ENCODE assay signal across 13 cellular contexts in genomic region chr7:21028186-21028989, GRCh38.
DNase-seq lines count a peak whose midpoint lies in the region; ATAC-seq and TF ChIP-seq lines count a peak whose summit lies in the region.
"Had no signal": no experiment of that assay in that cellular context is flagged by ENCODE, and none has a peak within 500 bp of the region (broad histone marks: within the 10 kb centered on the region; RNA-seq: fewer than 3 reads in every experiment).

No MANE protein-coding gene starts in this region.

- H3K27me3 Mint-ChIP-seq in endodermal cell (ENCODE audit: insufficient read depth) (peaks cover 5% of the 10 kb centered on the region), endothelial cell (ENCODE audit: unreplicated experiment) (no peaks in the 10 kb centered on the region)

- no peaks in the 10 kb centered on the region for H3K27me3 ChIP-seq in endodermal cell (ENCODE audit: control insufficient read depth, insufficient read depth, low read length, poor library complexity, severe bottlenecking)
- no peaks in the 10 kb centered on the region for H3K27me3 ChIP-seq in upper lobe of right lung

- H3K4me1 Mint-ChIP-seq in endodermal cell (peaks cover 25% of the 10 kb centered on the region), endothelial cell (ENCODE audit: unreplicated experiment) (no peaks in the 10 kb centered on the region)

- no peak overlapping the region for H3K27ac Mint-ChIP-seq in endodermal cell
- no peak overlapping the region for H3K27ac Mint-ChIP-seq in endothelial cell (ENCODE audit: unreplicated experiment)
- H3K27ac Mint-ChIP-seq: activated naive CD4-positive, alpha-beta T cell treated with anti-CD3 and anti-CD28 coated beads for 36 hours had no signal

- H3K36me3 ChIP-seq in endodermal cell (ENCODE audit: control insufficient read depth, insufficient read depth, low read length): no peaks in the 10 kb centered on the region
- no peaks in the 10 kb centered on the region for H3K36me3 ChIP-seq in upper lobe of right lung

- no peak overlapping the region for H3K4me3 ChIP-seq in endodermal cell (ENCODE audit: low read length)
- no peak overlapping the region for H3K4me3 ChIP-seq in upper lobe of right lung

- no peak overlapping the region for H3K4me3 Mint-ChIP-seq in endodermal cell
- H3K4me3 Mint-ChIP-seq in endothelial cell (ENCODE audit: unreplicated experiment): no peak overlapping the region
- H3K4me3 Mint-ChIP-seq: activated naive CD4-positive, alpha-beta T cell treated with anti-CD3 and anti-CD28 coated beads for 36 hours had no signal

- TF ChIP-seq CTCF in endodermal cell (conservative IDR thresholded peaks at IDR 0.05) (no peak), upper lobe of right lung (IDR thresholded peaks at IDR 0.05) (no peak), endothelial cell (IDR thresholded peaks at IDR 0.05; ENCODE audit: unreplicated experiment) (no peak)

- peak overlapping the region; percentile 66 for H3K27ac ChIP-seq in endodermal cell (ENCODE audit: low read depth, low read length)
- H3K27ac ChIP-seq in upper lobe of right lung: no peak overlapping the region
- H3K27ac ChIP-seq: 22Rv1 had no signal

- 51 to 61% methylated on average over 4 to 16 of the region's 16 CpGs for WGBS in endodermal cell (ENCODE audit: insufficient coverage in 1 of 2, insufficient read length in 1 of 2), 2 experiments

- H3K36me3 Mint-ChIP-seq in endodermal cell (ENCODE audit: low read depth) (no peaks in the 10 kb centered on the region), endothelial cell (ENCODE audit: low read depth, unreplicated experiment) (no peaks in the 10 kb centered on the region)

- peak; percentile 3 for DNase-seq in NCI-H82 (lab: John Stamatoyannopoulos, UW)
- no peak for DNase-seq in NCI-H82 treated with DMSO at 0.1 percent for 48 hours (lab: John Stamatoyannopoulos, UW; ENCODE audit: unreplicated experiment)
- DNase-seq in NCI-H524 treated with DMSO at 0.1 percent for 48 hours (lab: John Stamatoyannopoulos, UW): peak; percentile 8
- peak; percentile 49 for DNase-seq in endodermal cell
- DNase-seq in upper lobe of right lung: no peak
- DNase-seq in endothelial cell (ENCODE audit: low spot score): no peak
- DNase-seq in left lobe of liver (ENCODE audit: low spot score): no peak
- no peak for DNase-seq in HuH-7.5 (ENCODE audit: low spot score)
- DNase-seq: activated CD4-positive, CD25-positive, alpha-beta regulatory T cell; activated naive CD4-positive, alpha-beta T cell treated with anti-CD3 and anti-CD28 coated beads for 36 hours; left ventricle myocardium superior; NK-92 treated with Interleukin-12 subunit alpha and Interleukin-12 subunit beta, amount 100 ng/mL, for 24 hours had no signal

- intact Hi-C loops in upper lobe of right lung (cut with DNase I): no loop called here

- no peak overlapping the region for H3K9ac ChIP-seq in endodermal cell (ENCODE audit: extremely low read depth, low read length, poor library complexity, severe bottlenecking)

- ATAC-seq in upper lobe of right lung (peak; percentile 85), left lobe of liver (no peak)
- ATAC-seq: left ventricle myocardium superior had no signal

- H3K9me3 Mint-ChIP-seq in endodermal cell (no peaks in the 10 kb centered on the region), endothelial cell (ENCODE audit: unreplicated experiment) (no peaks in the 10 kb centered on the region)
- H3K9me3 Mint-ChIP-seq: activated naive CD4-positive, alpha-beta T cell treated with anti-CD3 and anti-CD28 coated beads for 36 hours had no signal

- H3K4me1 ChIP-seq in endodermal cell (ENCODE audit: control insufficient read depth, insufficient read depth, low read length) (peaks cover 4% of the 10 kb centered on the region), upper lobe of right lung (no peaks in the 10 kb centered on the region)

- H3K9me3 ChIP-seq in endodermal cell (ENCODE audit: control insufficient read depth, low read length) (no peaks in the 10 kb centered on the region), upper lobe of right lung (no peaks in the 10 kb centered on the region)

Comparison
In these comparisons a context has a peak if more than half of its experiments do, and no peak if none do; other contexts are left out.
1. DNase-seq: peak in NCI-H82 (single experiment), NCI-H524 treated with DMSO at 0.1 percent for 48 hours (single experiment) and endodermal cell (single experiment); none in NCI-H82 treated with DMSO at 0.1 percent for 48 hours (single experiment), upper lobe of right lung (single experiment), endothelial cell (single experiment), left lobe of liver (single experiment) and HuH-7.5 (single experiment).